In genomic region chr1:58816072-58816746, GRCh38 we compare ENCODE assay signal across 8 cellular contexts. TPM values are rescaled to one million over a fixed set of nuclear protein-coding genes. Genes with fewer than 3 reads are reported as not detected.
DNase-seq lines count a peak whose midpoint lies in the region; ATAC-seq and TF ChIP-seq lines count a peak whose summit lies in the region.

No MANE protein-coding gene starts in this region.

- peak overlapping the region; percentile 95 for H3K27ac ChIP-seq in 22Rv1
- H3K27ac ChIP-seq in body of pancreas: peak overlapping the region; percentile 80 to 96 (median 90)

- no peaks in the 10 kb centered on the region for H3K36me3 ChIP-seq in body of pancreas (replicated peaks in 1 of 2; ENCODE audit: insufficient read depth in 1 of 2, low read depth in 2 of 2)
- H3K36me3 ChIP-seq in iPS-15b (ENCODE audit: control insufficient read depth, insufficient read depth, low read length): no peaks in the 10 kb centered on the region

- peak; percentile 41 for ATAC-seq in GM18508 (IDR thresholded peaks at IDR 0.05; ENCODE audit: insufficient read depth, unreplicated experiment)
- peak; percentile 65 for ATAC-seq in HG02970 (IDR thresholded peaks at IDR 0.05; ENCODE audit: low FRiP score, unreplicated experiment)
- peak; percentile 82 for ATAC-seq in body of pancreas

- H3K4me1 ChIP-seq in body of pancreas (peaks cover 55% of the 10 kb centered on the region), iPS-15b (ENCODE audit: control insufficient read depth, insufficient read depth, low read length) (no peaks in the 10 kb centered on the region)

- H3K9me3 ChIP-seq in body of pancreas (no peaks in the 10 kb centered on the region), iPS-15b (ENCODE audit: control insufficient read depth, insufficient read depth, low read length) (no peaks in the 10 kb centered on the region)

- peak; percentile 66 to 86 (median 79) for TF ChIP-seq POLR2A in body of pancreas (IDR thresholded peaks at IDR 0.05)

- intact Hi-C loops in body of pancreas (cut with DNase I): no loop called here

- DNase-seq in NCI-H2029 treated with DMSO at 0.1 percent for 48 hours (lab: John Stamatoyannopoulos, UW) (peak; percentile 86), UCSD-AML1 (lab: John Stamatoyannopoulos, UW; ENCODE audit: unreplicated experiment) (peak; percentile 78), body of pancreas (peak; percentile 91 to 94 (median 92)), skeletal muscle cell (ENCODE audit: low read depth) (peak; percentile 69)

- 0 to 1% methylated on average over 33 to 49 of the region's 49 CpGs for WGBS in body of pancreas, 2 donors

- TF ChIP-seq CTCF in 22Rv1 (IDR thresholded peaks at IDR 0.05): peak; percentile 1; the same call in 1 of the 2 replicates
- TF ChIP-seq CTCF in body of pancreas (IDR thresholded peaks at IDR 0.05): peak in 3 of 7 experiments; percentile 22 to 28 (median 22)

- peak overlapping the region; percentile 57 for H3K9ac ChIP-seq in iPS-15b (ENCODE audit: low read depth, low read length)

- peak overlapping the region; percentile 18 to 71 for H3K4me3 ChIP-seq in body of pancreas
- H3K4me3 ChIP-seq in iPS-15b (ENCODE audit: low read depth, low read length): peak overlapping the region; percentile 75
- H3K4me3 ChIP-seq in skeletal muscle cell (ENCODE audit: low read depth, low read length): peak overlapping the region; percentile 51

- no peaks in the 10 kb centered on the region for H3K27me3 ChIP-seq in body of pancreas
- peaks cover 20% of the 10 kb centered on the region for H3K27me3 ChIP-seq in iPS-15b (ENCODE audit: control insufficient read depth, insufficient read depth, low read length)

RNA-seq across cellular contexts. Expression of gene JUN, which starts 32.4 kb away (rescaled TPM):
- 100 to 1,000 TPM; 320 to 712 TPM for total RNA-seq in body of pancreas

Comparison
In these comparisons a context has a peak if more than half of its experiments do, and no peak if none do; other contexts are left out.
1. Peak in every context shown above with its lines: DNase-seq, ATAC-seq, H3K4me3 ChIP-seq and H3K27ac ChIP-seq.